ENCODE assay signal across 21 cellular contexts in genomic region chr2:217800433-217801114, GRCh38.
DNase-seq lines count a peak whose midpoint lies in the region; ATAC-seq and TF ChIP-seq lines count a peak whose summit lies in the region.
"Had no signal": no experiment of that assay in that cellular context is flagged by ENCODE, and none has a peak within 500 bp of the region (broad histone marks: within the 10 kb centered on the region; RNA-seq: fewer than 3 reads in every experiment).

No MANE protein-coding gene starts in this region.

- H3K9ac ChIP-seq in HUES64 (ENCODE audit: low read depth, low read length), result 0 out of 2 replicates have a peak overlapping the region, but pooled peaks have one; percentile 14

- peak; percentile 8 for DNase-seq in 8988T
- DNase-seq in right cardiac atrium, result no peak
- DNase-seq in gastrocnemius medialis, result peak; percentile 3 to 23
- DNase-seq in anterior cingulate cortex (lab: John Stamatoyannopoulos, UW), result no peak
- no peak for DNase-seq in stimulated activated CD4-positive, alpha-beta T cell treated with anti-CD3 and anti-CD28 coated beads, Interleukin-2, amount 100 ng/mL, for 48 hours
- DNase-seq in Kasumi-1 (lab: John Stamatoyannopoulos, UW), result no peak
- DNase-seq: activated CD8-positive, alpha-beta T cell treated with anti-CD3 and anti-CD28 coated beads for 36 hours; activated T-cell treated with anti-CD3 and anti-CD28 coated beads, Interleukin-2, amount 50 U/mL, for 24 hours; CD8-positive, alpha-beta memory T cell; DND-41; erythroblast; left lung; NCI-H187; NCI-H446; NK-92 treated with Interleukin-12 subunit alpha and Interleukin-12 subunit beta, amount 100 ng/mL, for 24 hours; trophoblast cell had no signal

- intact Hi-C loops in right cardiac atrium (cut with DNase I), result no loop called here
- intact Hi-C loops in gastrocnemius medialis (cut with DNase I; ENCODE audit: low total_unique reads), result no loop called here

- WGBS in HUES64, result 93% methylated on average over 10 of the region's 10 CpGs
- WGBS in right cardiac atrium, result 77% methylated on average over 10 of the region's 10 CpGs

- in situ Hi-C loops in gastrocnemius medialis (cut with MboI; ENCODE audit: low sequenced_read_pairs in 4 of 4), result no loop called here

- ATAC-seq in right cardiac atrium, result no peak
- ATAC-seq in gastrocnemius medialis, result no peak
- no peak for ATAC-seq in HG03571 (IDR thresholded peaks at IDR 0.05; ENCODE audit: unreplicated experiment)
- ATAC-seq: activated CD8-positive, alpha-beta T cell treated with anti-CD3 and anti-CD28 coated beads for 36 hours; HCT116; left lung had no signal

- no peak overlapping the region for H3K4me3 ChIP-seq in HUES64 (ENCODE audit: low read length)
- H3K4me3 ChIP-seq in right cardiac atrium (ENCODE audit: low read length), result no peak overlapping the region
- no peak overlapping the region for H3K4me3 ChIP-seq in gastrocnemius medialis
- H3K4me3 ChIP-seq: K562, left lung had no signal

- H3K9me3 ChIP-seq in HUES64 (ENCODE audit: insufficient read depth, low read depth, low read length), result no peaks in the 10 kb centered on the region
- no peaks in the 10 kb centered on the region for H3K9me3 ChIP-seq in right cardiac atrium (ENCODE audit: control insufficient read depth, low read length)
- no peaks in the 10 kb centered on the region for H3K9me3 ChIP-seq in gastrocnemius medialis
- H3K9me3 ChIP-seq: left lung had no signal

- H3K36me3 ChIP-seq in HUES64 (ENCODE audit: insufficient read depth, low read length) (no peaks in the 10 kb centered on the region), gastrocnemius medialis (peaks cover 0 to 35% of the 10 kb centered on the region in 2 donors)

- no peak for TF ChIP-seq POLR2A in gastrocnemius medialis (IDR thresholded peaks at IDR 0.05)

- H3K27me3 ChIP-seq in HUES64 (ENCODE audit: insufficient read depth, low read length) (no peaks in the 10 kb centered on the region), right cardiac atrium (ENCODE audit: control insufficient read depth, insufficient read depth) (no peaks in the 10 kb centered on the region), gastrocnemius medialis (no peaks in the 10 kb centered on the region)
- H3K27me3 ChIP-seq: left lung had no signal

- TF ChIP-seq CTCF in gastrocnemius medialis (IDR thresholded peaks at IDR 0.05 in 4 of 5, conservative IDR thresholded peaks at IDR 0.05 in 1 of 5), result no peak

- H3K4me1 ChIP-seq in HUES64 (ENCODE audit: insufficient read depth, low read length) (no peaks in the 10 kb centered on the region), right cardiac atrium (ENCODE audit: control insufficient read depth, insufficient read depth, low read length) (peaks cover 2% of the 10 kb centered on the region), gastrocnemius medialis (peaks cover 25 to 51% of the 10 kb centered on the region in 2 donors)

- H3K27ac ChIP-seq in HUES64 (ENCODE audit: low read depth, low read length) (no peak overlapping the region), right cardiac atrium (ENCODE audit: low read length) (peak overlapping the region; percentile 7), gastrocnemius medialis (peak overlapping the region; percentile 73 to 83 (median 81))
- H3K27ac ChIP-seq: VCaP had no signal

Comparison
In these comparisons a context has a peak if more than half of its experiments do, and no peak if none do; other contexts are left out.
1. DNase-seq: peak in 8988T (single experiment) and gastrocnemius medialis (2 of 2); none in right cardiac atrium (0 of 3), anterior cingulate cortex (0 of 58), stimulated activated CD4-positive, alpha-beta T cell treated with anti-CD3 and anti-CD28 coated beads, Interleukin-2, amount 100 ng/mL, for 48 hours (0 of 2) and Kasumi-1 (0 of 2).